Comparison of ENCODE assay signal across 16 cellular contexts in the genomic region with DNA sequence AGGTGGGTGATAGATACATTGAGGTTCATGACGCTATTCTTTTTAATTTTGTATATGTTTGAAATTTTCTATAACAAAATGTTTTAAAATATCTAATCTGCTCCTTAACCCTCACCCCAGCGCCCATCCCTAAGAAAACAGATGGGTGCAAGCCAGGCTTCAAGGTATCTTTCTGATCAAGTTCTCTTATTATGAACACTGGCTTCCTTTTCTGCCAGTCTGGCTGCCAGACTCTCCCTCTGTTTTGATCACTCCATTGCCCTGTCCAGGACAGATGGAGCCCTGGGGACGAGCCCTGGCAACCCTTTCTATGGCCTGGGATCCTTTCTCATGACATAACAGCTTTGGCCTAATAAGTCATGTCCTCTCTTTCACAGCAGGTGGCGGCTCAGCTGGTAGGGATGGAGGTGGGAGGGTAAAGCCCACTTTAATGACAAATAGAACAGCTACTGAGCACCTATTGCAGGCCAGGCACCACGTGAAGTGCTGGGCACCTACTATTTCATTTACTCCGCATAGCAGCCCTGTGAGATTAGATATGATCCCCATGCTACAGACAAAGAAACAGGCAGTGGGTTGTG. TPM values are rescaled to one million over a fixed set of nuclear protein-coding genes. Genes with fewer than 3 reads are reported as not detected.
DNase-seq lines count a peak whose midpoint lies in the region; ATAC-seq and TF ChIP-seq lines count a peak whose summit lies in the region.
"Had no signal": no experiment of that assay in that cellular context is flagged by ENCODE, and none has a peak within 500 bp of the region (broad histone marks: within the 10 kb centered on the region; RNA-seq: fewer than 3 reads in every experiment).

No MANE protein-coding gene starts in this region.

- no peaks in the 10 kb centered on the region for H3K4me1 Mint-ChIP-seq in CD8-positive, alpha-beta T cell (ENCODE audit: low read depth)

- no peak overlapping the region for H3K27ac Mint-ChIP-seq in CD8-positive, alpha-beta T cell
- H3K27ac Mint-ChIP-seq: CD4-positive, alpha-beta T cell had no signal

- H3K9ac ChIP-seq in SK-N-SH = no peak overlapping the region

- no peaks in the 10 kb centered on the region for H3K9me3 ChIP-seq in SK-N-SH
- H3K9me3 ChIP-seq in CD8-positive, alpha-beta T cell (ENCODE audit: low read length) = no peaks in the 10 kb centered on the region
- H3K9me3 ChIP-seq: SJSA1 had no signal

- H3K9me2 ChIP-seq in SK-N-SH = no peaks in the 10 kb centered on the region

- H3K4me2 ChIP-seq in SK-N-SH = no peak overlapping the region

- peaks cover 4% of the 10 kb centered on the region for H3K27me3 Mint-ChIP-seq in CD8-positive, alpha-beta T cell (ENCODE audit: low read depth)

- no peak; the same call in 2 of the 3 replicates for ATAC-seq in SK-N-SH treated with all-trans-retinoic acid at 6 μM for 48 hours
- no peak for ATAC-seq in CD8-positive, alpha-beta T cell

- peaks cover 0 to 29% of the 10 kb centered on the region in 2 experiments; a peak in 2 of 4 replicates for H3K4me1 ChIP-seq in SK-N-SH (ENCODE audit: control insufficient read depth in 1 of 2, insufficient read depth in 2 of 2, low read depth in 1 of 2, low read length in 1 of 2)
- no peaks in the 10 kb centered on the region for H3K4me1 ChIP-seq in CD8-positive, alpha-beta T cell (ENCODE audit: insufficient read depth, low read length)

- no peaks in the 10 kb centered on the region for H3K9me3 Mint-ChIP-seq in CD8-positive, alpha-beta T cell
- H3K9me3 Mint-ChIP-seq: CD4-positive, alpha-beta T cell had no signal

- peak in 1 of 2 experiments; percentile 75; a peak in 1 of 4 replicates for TF ChIP-seq EP300 in SK-N-SH (IDR thresholded peaks at IDR 0.05; ENCODE audit: borderline replicate concordance in 1 of 2, low read depth in 1 of 2, low read length in 1 of 2)

- H3K79me2 ChIP-seq in SK-N-SH (ENCODE audit: insufficient read depth) = no peaks in the 10 kb centered on the region

- peak; percentile 27; the same call in 1 of the 2 replicates for TF ChIP-seq RAD21 in SK-N-SH (IDR thresholded peaks at IDR 0.05; ENCODE audit: low read length)

- CTCF ChIA-PET in SK-N-SH (lab: Yijun Ruan, JAX) = interaction anchor here (1.1 to 1.5 kb wide), 4 partner anchors 20 to 294 kb away, joined by 3 read pairs; no protein-coding TSS in a partner anchor
- CTCF ChIA-PET in RWPE1 (lab: Yijun Ruan, JAX) = no interaction called here
- CTCF ChIA-PET in CD8-positive, alpha-beta T cell (lab: Charles Lee) = no interaction called here

- H2AFZ ChIP-seq in SK-N-SH (ENCODE audit: low read depth) = no peak overlapping the region

- H3K36me3 ChIP-seq in SK-N-SH (replicated peaks in 1 of 2; ENCODE audit: control insufficient read depth in 1 of 2, insufficient read depth in 2 of 2, low read length in 1 of 2) = no peaks in the 10 kb centered on the region
- no peaks in the 10 kb centered on the region for H3K36me3 ChIP-seq in CD8-positive, alpha-beta T cell (ENCODE audit: insufficient read depth, low read length)
- H3K36me3 ChIP-seq: SJSA1 had no signal

- no peaks in the 10 kb centered on the region for H4K20me1 ChIP-seq in SK-N-SH (ENCODE audit: insufficient read depth)

- H3F3A ChIP-seq in SK-N-SH (replicated peaks; ENCODE audit: insufficient read depth) = no peaks in the 10 kb centered on the region

- TF ChIP-seq CTCF in SK-N-SH (IDR thresholded peaks at IDR 0.05) (no peak), RWPE1 (conservative IDR thresholded peaks at IDR 0.05; ENCODE audit: low read depth) (no peak)
- TF ChIP-seq CTCF in CD8-positive, alpha-beta T cell (IDR thresholded peaks at IDR 0.05) = no peak

- intact Hi-C loops in CD8-positive, alpha-beta T cell (cut with DNase I, micrococcal nuclease) = no loop called here

- no peaks in the 10 kb centered on the region for H3K36me3 Mint-ChIP-seq in CD8-positive, alpha-beta T cell

- no peaks in the 10 kb centered on the region for H3K27me3 ChIP-seq in SK-N-SH (ENCODE audit: insufficient read depth)
- no peaks in the 10 kb centered on the region for H3K27me3 ChIP-seq in CD8-positive, alpha-beta T cell (ENCODE audit: insufficient read depth, low read length)
- H3K27me3 ChIP-seq: SJSA1 had no signal

- DNase-seq in SK-N-SH (peak; percentile 78), NCI-H524 treated with DMSO at 0.1 percent for 48 hours (lab: John Stamatoyannopoulos, UW) (peak; percentile 71), myocyte (ENCODE audit: low read depth) (peak; percentile 31), SIG-M5 treated with dmso at 0.1 percent for 504 hours (lab: John Stamatoyannopoulos, UW; ENCODE audit: unreplicated experiment) (no peak), RWPE1 (ENCODE audit: low spot score) (no peak)
- no peak for DNase-seq in CD8-positive, alpha-beta T cell
- DNase-seq: CD4-positive, alpha-beta T cell; KG1; NCI-H1105 treated with DMSO at 0.1 percent for 48 hours; NCI-H187; NCI-H446 treated with DMSO at 0.1 percent for 48 hours; NCI-H774 had no signal

- no peak overlapping the region for H3K4me3 Mint-ChIP-seq in CD8-positive, alpha-beta T cell
- H3K4me3 Mint-ChIP-seq: CD4-positive, alpha-beta T cell had no signal

- H3K27ac ChIP-seq in SK-N-SH (ENCODE audit: low read depth in 2 of 2, low read length in 1 of 2) = peak overlapping the region in 1 of 2 experiments; percentile 82; a peak in 2 of 4 replicates
- no peak overlapping the region for H3K27ac ChIP-seq in RWPE1
- H3K27ac ChIP-seq in CD8-positive, alpha-beta T cell (ENCODE audit: low read depth, low read length) = no peak overlapping the region
- H3K27ac ChIP-seq: SJSA1 had no signal

- WGBS in SK-N-SH (ENCODE audit: low lambda C conversion rate) = 29% methylated on average over 6 of the region's 6 CpGs

- no peak overlapping the region for H3K4me3 ChIP-seq in SK-N-SH (ENCODE audit: low read depth in 2 of 2, low read length in 1 of 2)
- H3K4me3 ChIP-seq in CD8-positive, alpha-beta T cell (ENCODE audit: low read depth, low read length) = no peak overlapping the region
- H3K4me3 ChIP-seq: SJSA1 had no signal

- POLR2A ChIA-PET in SK-N-SH (lab: Yijun Ruan, JAX) (no interaction called here), RWPE1 (lab: Yijun Ruan, JAX; ENCODE audit: low non-redundant PET) (no interaction called here)
- POLR2A ChIA-PET in CD8-positive, alpha-beta T cell (lab: Charles Lee) = no interaction called here

TF ChIP-seq in SK-N-SH, 30 proteins besides CTCF, POLR2A, EP300 and RAD21 (continues in another document):
- TF ChIP-seq TAF1 (IDR thresholded peaks at IDR 0.05; ENCODE audit: borderline replicate concordance, low read depth, low read length) (no peak), TEAD4 (IDR thresholded peaks at IDR 0.05; ENCODE audit: borderline replicate concordance, insufficient read depth) (no peak), GABPA (IDR thresholded peaks at IDR 0.05; ENCODE audit: low read depth) (no peak), RXRA (IDR thresholded peaks at IDR 0.05; ENCODE audit: borderline replicate concordance, low read depth) (no peak), TCF12 (IDR thresholded peaks at IDR 0.05) (no peak), MEF2A (IDR thresholded peaks at IDR 0.05; ENCODE audit: borderline replicate concordance, low read depth) (no peak), FOSL2 (IDR thresholded peaks at IDR 0.05; ENCODE audit: borderline replicate concordance, low read depth) (no peak), SMC3 (IDR thresholded peaks at IDR 0.05; ENCODE audit: low read depth, low read length) (peak; percentile 20; the same call in 1 of the 2 replicates), CHD2 (IDR thresholded peaks at IDR 0.05; ENCODE audit: low read length, partially characterized antibody) (peak; percentile 20), JUND (IDR thresholded peaks at IDR 0.05) (no peak), FOXM1 (IDR thresholded peaks at IDR 0.05; ENCODE audit: low read depth) (no peak), YY1 (IDR thresholded peaks at IDR 0.05; ENCODE audit: low read depth) (no peak), ELF1 (IDR thresholded peaks at IDR 0.05) (no peak), NRF1 (IDR thresholded peaks at IDR 0.05; ENCODE audit: low read depth, low read length) (no peak), GATA2 (CRISPR knock-in tag; IDR thresholded peaks at IDR 0.05) (peak; percentile 63), NFIC (IDR thresholded peaks at IDR 0.05; ENCODE audit: borderline replicate concordance) (no peak)

TF ChIP-seq in SK-N-SH treated with all-trans-retinoic acid at 6 μM for 48 hours, 23 proteins besides CTCF, POLR2A, EP300 and RAD21 (continues in another document):
- TF ChIP-seq SNAI2 (CRISPR knock-in tag; IDR thresholded peaks at IDR 0.05) (no peak), TOX (CRISPR knock-in tag; IDR thresholded peaks at IDR 0.05; ENCODE audit: borderline replicate concordance) (no peak), ARNTL (CRISPR knock-in tag; IDR thresholded peaks at IDR 0.05; ENCODE audit: borderline replicate concordance, low read depth) (no peak), PPARA (CRISPR knock-in tag; IDR thresholded peaks at IDR 0.05; ENCODE audit: borderline replicate concordance) (no peak)
- TF ChIP-seq, protein P1, sequence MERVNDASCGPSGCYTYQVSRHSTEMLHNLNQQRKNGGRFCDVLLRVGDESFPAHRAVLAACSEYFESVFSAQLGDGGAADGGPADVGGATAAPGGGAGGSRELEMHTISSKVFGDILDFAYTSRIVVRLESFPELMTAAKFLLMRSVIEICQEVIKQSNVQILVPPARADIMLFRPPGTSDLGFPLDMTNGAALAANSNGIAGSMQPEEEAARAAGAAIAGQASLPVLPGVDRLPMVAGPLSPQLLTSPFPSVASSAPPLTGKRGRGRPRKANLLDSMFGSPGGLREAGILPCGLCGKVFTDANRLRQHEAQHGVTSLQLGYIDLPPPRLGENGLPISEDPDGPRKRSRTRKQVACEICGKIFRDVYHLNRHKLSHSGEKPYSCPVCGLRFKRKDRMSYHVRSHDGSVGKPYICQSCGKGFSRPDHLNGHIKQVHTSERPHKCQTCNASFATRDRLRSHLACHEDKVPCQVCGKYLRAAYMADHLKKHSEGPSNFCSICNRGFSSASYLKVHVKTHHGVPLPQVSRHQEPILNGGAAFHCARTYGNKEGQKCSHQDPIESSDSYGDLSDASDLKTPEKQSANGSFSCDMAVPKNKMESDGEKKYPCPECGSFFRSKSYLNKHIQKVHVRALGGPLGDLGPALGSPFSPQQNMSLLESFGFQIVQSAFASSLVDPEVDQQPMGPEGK (CRISPR knock-in tag; IDR thresholded peaks at IDR 0.05; ENCODE audit: borderline replicate concordance) = no peak

RNA-seq across cellular contexts. Expression of gene DRD2, which starts 38.4 kb away (rescaled TPM):
- 0.10 and 0.18 TPM in 2 replicates for polyA plus RNA-seq in SK-N-SH (2012; rRNA removed)
- polyA plus RNA-seq in SK-N-SH (2012; cell fraction: cytosol; rRNA removed) = 0.06 and 0.39 TPM in 2 replicates
- polyA plus RNA-seq in SK-N-SH (2012; cell fraction: nucleus; rRNA removed) = 0.05 and 0.12 TPM in 2 replicates
- total RNA-seq in myocyte = 0.10 and 0.11 TPM in 2 replicates
- polyA plus RNA-seq in myocyte (2012) = 1.3 TPM
- total RNA-seq in CD8-positive, alpha-beta T cell = not detected
- total RNA-seq: CD4-positive, alpha-beta T cell; SJSA1 had no signal
- polyA plus RNA-seq: BJ had no signal

RNA-seq across cellular contexts. Expression of gene ANKK1, which starts 49.2 kb away (rescaled TPM):
- 0.05 TPM in 1 of 2 replicates, not detected in the other for polyA plus RNA-seq in SK-N-SH (2012; rRNA removed)
- 0.01 TPM in 1 of 2 replicates, not detected in the other for polyA plus RNA-seq in SK-N-SH (2012; cell fraction: cytosol; rRNA removed)
- polyA plus RNA-seq in SK-N-SH (2012; cell fraction: nucleus; rRNA removed) = 0.28 and 0.43 TPM in 2 replicates
- total RNA-seq in myocyte = 0.26 TPM in 1 of 2 replicates, not detected in the other
- 0.34 TPM for polyA plus RNA-seq in myocyte (2012)
- total RNA-seq in CD8-positive, alpha-beta T cell = under 1 TPM; 0.42 to 0.43 TPM
- total RNA-seq: H1, SJSA1 had no signal
- polyA plus RNA-seq: BJ had no signal

Comparison
In these comparisons a context has a peak if more than half of its experiments do, and no peak if none do; other contexts are left out.
1. DNase-seq: peak in SK-N-SH (single experiment), NCI-H524 treated with DMSO at 0.1 percent for 48 hours (single experiment) and myocyte (single experiment); none in SIG-M5 treated with dmso at 0.1 percent for 504 hours (single experiment), RWPE1 (single experiment) and CD8-positive, alpha-beta T cell (0 of 7).